Comparison of ENCODE assay signal across 1 cellular context in the genomic region with DNA sequence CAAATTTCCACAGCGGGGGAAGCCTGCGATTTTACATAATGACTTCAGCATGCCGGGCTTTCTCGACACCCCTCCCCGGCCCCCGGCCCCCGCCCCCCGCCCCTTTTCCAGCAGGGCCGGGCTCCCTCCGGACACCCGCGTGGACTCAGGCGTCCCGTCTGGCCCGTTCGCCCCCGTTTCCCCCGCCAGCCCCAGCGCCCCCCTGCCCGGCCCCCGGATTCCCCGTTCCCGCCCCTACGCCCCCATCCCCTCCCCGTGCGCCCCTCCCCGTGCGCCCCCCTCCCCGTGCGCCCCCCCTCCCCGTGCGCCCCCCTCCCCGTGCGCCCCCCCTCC.
TF ChIP-seq lines count a peak whose summit lies in the region.

No MANE protein-coding gene starts in this region.

TF ChIP-seq in SK-N-SH, 30 proteins besides CTCF, POLR2A, EP300 and RAD21 (continued from another document):
- TF ChIP-seq EZH2phosphoT487 (IDR thresholded peaks at IDR 0.05; ENCODE audit: borderline replicate concordance, low read depth) (no peak), JUND (IDR thresholded peaks at IDR 0.05) (no peak), RCOR1 (IDR thresholded peaks at IDR 0.05; ENCODE audit: low read length) (no peak), TEAD4 (IDR thresholded peaks at IDR 0.05; ENCODE audit: borderline replicate concordance, insufficient read depth) (no peak), FOXJ3 (CRISPR knock-in tag; IDR thresholded peaks at IDR 0.05) (no peak), TAF1 (IDR thresholded peaks at IDR 0.05; ENCODE audit: borderline replicate concordance, low read depth, low read length) (no peak)
- TF ChIP-seq, protein P1, sequence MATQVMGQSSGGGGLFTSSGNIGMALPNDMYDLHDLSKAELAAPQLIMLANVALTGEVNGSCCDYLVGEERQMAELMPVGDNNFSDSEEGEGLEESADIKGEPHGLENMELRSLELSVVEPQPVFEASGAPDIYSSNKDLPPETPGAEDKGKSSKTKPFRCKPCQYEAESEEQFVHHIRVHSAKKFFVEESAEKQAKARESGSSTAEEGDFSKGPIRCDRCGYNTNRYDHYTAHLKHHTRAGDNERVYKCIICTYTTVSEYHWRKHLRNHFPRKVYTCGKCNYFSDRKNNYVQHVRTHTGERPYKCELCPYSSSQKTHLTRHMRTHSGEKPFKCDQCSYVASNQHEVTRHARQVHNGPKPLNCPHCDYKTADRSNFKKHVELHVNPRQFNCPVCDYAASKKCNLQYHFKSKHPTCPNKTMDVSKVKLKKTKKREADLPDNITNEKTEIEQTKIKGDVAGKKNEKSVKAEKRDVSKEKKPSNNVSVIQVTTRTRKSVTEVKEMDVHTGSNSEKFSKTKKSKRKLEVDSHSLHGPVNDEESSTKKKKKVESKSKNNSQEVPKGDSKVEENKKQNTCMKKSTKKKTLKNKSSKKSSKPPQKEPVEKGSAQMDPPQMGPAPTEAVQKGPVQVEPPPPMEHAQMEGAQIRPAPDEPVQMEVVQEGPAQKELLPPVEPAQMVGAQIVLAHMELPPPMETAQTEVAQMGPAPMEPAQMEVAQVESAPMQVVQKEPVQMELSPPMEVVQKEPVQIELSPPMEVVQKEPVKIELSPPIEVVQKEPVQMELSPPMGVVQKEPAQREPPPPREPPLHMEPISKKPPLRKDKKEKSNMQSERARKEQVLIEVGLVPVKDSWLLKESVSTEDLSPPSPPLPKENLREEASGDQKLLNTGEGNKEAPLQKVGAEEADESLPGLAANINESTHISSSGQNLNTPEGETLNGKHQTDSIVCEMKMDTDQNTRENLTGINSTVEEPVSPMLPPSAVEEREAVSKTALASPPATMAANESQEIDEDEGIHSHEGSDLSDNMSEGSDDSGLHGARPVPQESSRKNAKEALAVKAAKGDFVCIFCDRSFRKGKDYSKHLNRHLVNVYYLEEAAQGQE (IDR thresholded peaks at IDR 0.05; ENCODE audit: low read depth, low read length), result no peak
- TF ChIP-seq, protein P2, sequence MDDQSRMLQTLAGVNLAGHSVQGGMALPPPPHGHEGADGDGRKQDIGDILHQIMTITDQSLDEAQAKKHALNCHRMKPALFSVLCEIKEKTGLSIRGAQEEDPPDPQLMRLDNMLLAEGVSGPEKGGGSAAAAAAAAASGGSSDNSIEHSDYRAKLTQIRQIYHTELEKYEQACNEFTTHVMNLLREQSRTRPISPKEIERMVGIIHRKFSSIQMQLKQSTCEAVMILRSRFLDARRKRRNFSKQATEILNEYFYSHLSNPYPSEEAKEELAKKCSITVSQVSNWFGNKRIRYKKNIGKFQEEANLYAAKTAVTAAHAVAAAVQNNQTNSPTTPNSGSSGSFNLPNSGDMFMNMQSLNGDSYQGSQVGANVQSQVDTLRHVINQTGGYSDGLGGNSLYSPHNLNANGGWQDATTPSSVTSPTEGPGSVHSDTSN (IDR thresholded peaks at IDR 0.05), result no peak
- TF ChIP-seq, protein P3, sequence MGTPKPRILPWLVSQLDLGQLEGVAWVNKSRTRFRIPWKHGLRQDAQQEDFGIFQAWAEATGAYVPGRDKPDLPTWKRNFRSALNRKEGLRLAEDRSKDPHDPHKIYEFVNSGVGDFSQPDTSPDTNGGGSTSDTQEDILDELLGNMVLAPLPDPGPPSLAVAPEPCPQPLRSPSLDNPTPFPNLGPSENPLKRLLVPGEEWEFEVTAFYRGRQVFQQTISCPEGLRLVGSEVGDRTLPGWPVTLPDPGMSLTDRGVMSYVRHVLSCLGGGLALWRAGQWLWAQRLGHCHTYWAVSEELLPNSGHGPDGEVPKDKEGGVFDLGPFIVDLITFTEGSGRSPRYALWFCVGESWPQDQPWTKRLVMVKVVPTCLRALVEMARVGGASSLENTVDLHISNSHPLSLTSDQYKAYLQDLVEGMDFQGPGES (IDR thresholded peaks at IDR 0.05; ENCODE audit: low read depth, low read length), result no peak
